ENCODE assay signal across 1 cellular context in genomic region chr4:118849867-118850812, GRCh38.
A peak's percentile ranks its signal among the peaks of the same experiment; 100 is the strongest.
TF ChIP-seq lines count a peak whose summit lies in the region.

No MANE protein-coding gene starts in this region.

TF ChIP-seq in GM23338, 12 proteins besides CTCF, POLR2A, EP300 and RAD21 (continued from another document):
- TF ChIP-seq ZNF462 (CRISPR knock-in tag; IDR thresholded peaks at IDR 0.05) (peak; percentile 100), STAT1 (IDR thresholded peaks at IDR 0.05; ENCODE audit: unreplicated experiment) (no peak), CREB1 (CRISPR knock-in tag; IDR thresholded peaks at IDR 0.05; ENCODE audit: low read depth) (no peak)
